29 cellular contexts compared by ENCODE assay signal in genomic region chr1:229655781-229656180, GRCh38.
"Had no signal": no experiment of that assay in that cellular context is flagged by ENCODE, and none has a peak within 500 bp of the region (broad histone marks: within the 10 kb centered on the region; RNA-seq: fewer than 3 reads in every experiment).

No MANE protein-coding gene starts in this region.

- H3K27me3 ChIP-seq: left lung, pancreas, suprapubic skin, tibial artery, upper lobe of right lung had no signal

- H3K4me3 ChIP-seq: left lung, lung, mucosa of descending colon, pancreas, prostate gland, skin epidermis, suprapubic skin, thoracic aorta, tibial artery, upper lobe of right lung had no signal

- H3K4me3 Mint-ChIP-seq: immature natural killer cell; naive thymus-derived CD4-positive, alpha-beta T cell; natural killer cell treated with Interleukin-12 subunit alpha and Interleukin-12 subunit beta and Interleukin-15 and Interleukin-18, amount 100 ng/mL, for 72 hours; neural crest cell; stimulated activated effector memory CD8-positive, alpha-beta T cell treated with anti-CD3 and anti-CD28 coated beads, Interleukin-12 subunit alpha, Interleukin-12 subunit beta, amount 100 ng/mL, for 72 hours; stimulated activated naive CD8-positive, alpha-beta T cell treated with anti-CD3 and anti-CD28 coated beads, Interleukin-15, Interleukin-2, amounts not matched to agents 100 ng/mL and 50 ng/mL, for 24 hours had no signal

- H3K4me1 Mint-ChIP-seq: immature natural killer cell; neural crest cell; stimulated activated effector memory CD8-positive, alpha-beta T cell treated with anti-CD3 and anti-CD28 coated beads, Interleukin-12 subunit alpha, Interleukin-12 subunit beta, amount 100 ng/mL, for 72 hours had no signal

- H3K9me3 ChIP-seq: left lung, mucosa of descending colon, pancreas, prostate gland, suprapubic skin, thoracic aorta, tibial artery, upper lobe of right lung had no signal

- H3K27ac ChIP-seq: left lung, pancreas, prostate gland, skin epidermis, suprapubic skin, thoracic aorta, tibial artery, upper lobe of right lung had no signal

- ATAC-seq: left colon; left lung; mucosa of descending colon; naive thymus-derived CD4-positive, alpha-beta T cell; natural killer cell treated with Interleukin-12 subunit alpha and Interleukin-12 subunit beta and Interleukin-15 and Interleukin-18, amount 100 ng/mL, for 72 hours; pancreas; right cardiac atrium; sciatic nerve; stimulated activated effector memory CD8-positive, alpha-beta T cell treated with anti-CD3 and anti-CD28 coated beads, Interleukin-12 subunit alpha, Interleukin-12 subunit beta, amount 100 ng/mL, for 72 hours; upper lobe of right lung had no signal

- H3K27me3 Mint-ChIP-seq: naive thymus-derived CD4-positive, alpha-beta T cell; natural killer cell treated with Interleukin-12 subunit alpha and Interleukin-12 subunit beta and Interleukin-15 and Interleukin-18, amount 100 ng/mL, for 72 hours; stimulated activated naive CD8-positive, alpha-beta T cell treated with anti-CD3 and anti-CD28 coated beads, Interleukin-15, Interleukin-2, amounts not matched to agents 100 ng/mL and 50 ng/mL, for 24 hours had no signal

- H3K27ac Mint-ChIP-seq: immature natural killer cell; natural killer cell treated with Interleukin-12 subunit alpha and Interleukin-12 subunit beta and Interleukin-15 and Interleukin-18, amount 100 ng/mL, for 72 hours; stimulated activated naive CD8-positive, alpha-beta T cell treated with anti-CD3 and anti-CD28 coated beads, Interleukin-15, Interleukin-2, amounts not matched to agents 100 ng/mL and 50 ng/mL, for 24 hours had no signal

- H3K4me1 ChIP-seq: left lung, pancreas, prostate gland, suprapubic skin, tibial artery, upper lobe of right lung had no signal

- DNase-seq: hypothalamus; immature natural killer cell; kidney; left colon; left lung; mesendoderm; midbrain; mucosa of descending colon; naive thymus-derived CD4-positive, alpha-beta T cell; nucleus accumbens; pancreas; posterior cingulate gyrus; retina; right cardiac atrium; stimulated activated CD4-positive, alpha-beta T cell treated with anti-CD3 and anti-CD28 coated beads, Interleukin-4, amount 100 ng/mL, for 24 hours; stimulated activated naive CD4-positive, alpha-beta T cell; tibial artery; trophoblast cell; upper lobe of right lung had no signal

- H3K9me3 Mint-ChIP-seq: immature natural killer cell; naive thymus-derived CD4-positive, alpha-beta T cell; natural killer cell treated with Interleukin-12 subunit alpha and Interleukin-12 subunit beta and Interleukin-15 and Interleukin-18, amount 100 ng/mL, for 72 hours; neural crest cell; stimulated activated effector memory CD8-positive, alpha-beta T cell treated with anti-CD3 and anti-CD28 coated beads, Interleukin-12 subunit alpha, Interleukin-12 subunit beta, amount 100 ng/mL, for 72 hours; stimulated activated naive CD8-positive, alpha-beta T cell treated with anti-CD3 and anti-CD28 coated beads, Interleukin-15, Interleukin-2, amounts not matched to agents 100 ng/mL and 50 ng/mL, for 24 hours had no signal
